In the genomic region with DNA sequence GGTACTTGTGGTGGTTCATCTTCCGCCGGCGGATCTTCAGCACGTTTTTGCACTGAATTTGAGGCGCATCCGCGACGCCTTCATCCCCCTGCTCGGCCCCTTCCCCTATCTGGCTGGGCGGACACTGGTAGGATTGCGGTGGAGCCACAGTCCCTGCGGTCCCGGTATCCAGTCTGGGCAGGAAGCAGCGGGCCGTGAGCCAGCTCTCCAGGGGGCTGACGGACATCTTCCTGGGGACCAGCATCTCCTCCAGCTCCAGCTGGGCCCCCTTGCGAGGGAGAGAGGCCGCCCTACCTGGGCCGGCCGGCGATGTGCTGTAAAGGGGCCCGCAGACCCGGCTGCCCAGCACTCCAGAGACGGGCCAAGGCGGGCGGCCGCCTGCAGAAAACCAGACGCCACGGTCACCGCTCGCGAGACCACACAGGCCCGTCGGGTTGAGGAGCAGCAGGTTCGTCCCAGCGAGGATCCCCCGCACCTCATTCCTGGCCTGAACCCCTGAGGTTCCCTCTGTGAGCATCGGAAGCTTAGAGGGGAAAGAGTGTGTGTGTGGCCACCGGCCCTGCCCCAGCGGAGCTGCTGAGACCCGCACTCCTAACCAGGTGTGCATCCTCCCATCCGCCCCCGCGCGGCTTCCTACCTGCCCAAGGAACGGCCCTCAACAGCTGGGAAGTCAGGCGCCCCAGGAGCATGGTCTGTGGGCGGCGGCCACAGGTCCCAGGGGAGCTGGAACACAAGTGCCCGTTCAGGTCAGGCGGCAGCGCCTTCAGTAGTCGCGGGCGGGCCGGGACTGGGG, we compare ENCODE assay signal across 6 cellular contexts.
A peak's percentile ranks its signal among the peaks of the same experiment; 100 is the strongest.
DNase-seq lines count a peak whose midpoint lies in the region; ATAC-seq lines count a peak whose summit lies in the region.

No MANE protein-coding gene starts in this region.

- H3K36me3 ChIP-seq in SK-N-MC (ENCODE audit: insufficient read depth, low read length), result no peaks in the 10 kb centered on the region; the same call in 1 of the 2 replicates

- ATAC-seq in GM21737 (IDR thresholded peaks at IDR 0.05; ENCODE audit: unreplicated experiment), result peak; percentile 11

- peak overlapping the region; percentile 96 for H3K9ac ChIP-seq in SK-N-MC (ENCODE audit: insufficient read length)

- peak overlapping the region; percentile 82 for H3K27ac ChIP-seq in SK-N-MC

- H3K4me3 ChIP-seq in SK-N-MC, result peak overlapping the region; percentile 87

- no peak for DNase-seq in SK-N-MC (ENCODE audit: low read depth, low spot score)
- peak; percentile 9 for DNase-seq in iPS-NIHi7 (ENCODE audit: extremely low spot score)
- no peak for DNase-seq in NCI-H146 (lab: John Stamatoyannopoulos, UW)
- no peak for DNase-seq in stimulated activated CD8-positive, alpha-beta memory T cell treated with anti-CD3 and anti-CD28 coated beads, Interleukin-4, amount 100 ng/mL, for 48 hours
- DNase-seq in GF-D8 (lab: John Stamatoyannopoulos, UW), result no peak

- no peaks in the 10 kb centered on the region for H3K9me3 ChIP-seq in SK-N-MC (ENCODE audit: low read depth, low read length)
